In the genomic region with DNA sequence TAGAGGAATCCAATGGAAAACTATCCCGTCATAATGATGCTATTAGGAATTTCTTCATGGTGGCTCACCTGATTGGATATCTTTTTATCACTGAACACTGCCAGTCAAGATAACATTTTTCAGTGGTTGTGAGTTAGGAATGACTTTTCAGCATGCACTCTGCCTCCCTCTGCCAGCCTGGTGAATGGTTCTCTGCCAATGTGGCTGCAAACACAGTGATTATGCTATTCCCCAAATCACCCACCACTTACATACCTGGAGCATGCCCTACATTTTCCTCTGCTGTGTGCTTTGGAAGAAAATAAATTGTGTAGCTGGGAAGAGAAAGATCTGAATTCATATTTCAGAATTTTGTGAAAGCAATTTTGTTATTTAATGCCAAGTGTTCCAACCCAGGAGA, we compare ENCODE assay signal across 25 cellular contexts.
"Had no signal": no experiment of that assay in that cellular context is flagged by ENCODE, and none has a peak within 500 bp of the region (broad histone marks: within the 10 kb centered on the region; RNA-seq: fewer than 3 reads in every experiment).

No MANE protein-coding gene starts in this region.

- DNase-seq: activated CD4-positive, alpha-beta T cell treated with anti-CD3 and anti-CD28 coated beads, Interleukin-2, amount 10 ng/mL, durations not matched to agents 24 days and 14 days; activated CD4-positive, alpha-beta T cell treated with anti-CD3 and anti-CD28 coated beads, Interleukin-2, amount 50 U/mL, for 4 hours; activated CD8-positive, alpha-beta T cell treated with anti-CD3 and anti-CD28 coated beads for 36 hours; activated effector memory CD4-positive, alpha-beta T cell treated with anti-CD3 and anti-CD28 coated beads, Interleukin-2, amount 50 U/mL, for 16 hours; activated naive CD4-positive, alpha-beta T cell; activated naive CD4-positive, alpha-beta T cell treated with anti-CD3 and anti-CD28 coated beads, Interleukin-2, amount 50 U/mL, for 16 hours; activated naive CD8-positive, alpha-beta T cell treated with anti-CD3 and anti-CD28 coated beads for 36 hours; activated T-cell treated with anti-CD3 and anti-CD28 coated beads, Interleukin-2, amount 50 U/mL, for 1 hour; activated T-cell treated with anti-CD3 and anti-CD28 coated beads, Interleukin-2, amount 50 U/mL, for 72 hours; amniotic stem cell; aorta; brain microvascular endothelial cell; central memory CD4-positive, alpha-beta T cell; NCI-H1105; NCI-H1436; NCI-H1694; NCI-H1930; NCI-H2081 treated with DMSO at 0.1 percent for 48 hours; NCI-H345; NCI-H510A; NCI-H526; NCI-H748 treated with DMSO at 0.1 percent for 48 hours; SHP77; SJCRH30; T1000 had no signal
